In the genomic region with DNA sequence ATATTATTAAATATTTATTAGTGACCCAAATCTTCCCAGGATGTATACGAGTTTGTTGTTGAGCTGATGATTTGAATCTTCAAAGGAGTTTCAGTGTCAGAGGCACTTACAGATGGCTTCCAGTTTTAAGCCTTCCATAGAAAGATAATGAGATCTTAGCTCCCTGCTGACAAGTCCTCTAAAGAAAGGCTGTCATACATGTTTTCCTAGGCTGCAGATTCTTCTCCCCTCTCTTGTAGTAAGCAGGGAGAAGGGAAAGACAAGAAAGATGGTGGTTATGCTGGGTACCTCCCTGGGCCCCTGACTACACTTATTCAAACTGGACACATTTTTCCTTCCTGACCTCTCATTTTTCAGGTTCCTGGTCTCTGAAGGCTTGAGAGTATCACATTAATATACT, we compare ENCODE assay signal across 22 cellular contexts. TPM values are rescaled to one million over a fixed set of nuclear protein-coding genes. Genes with fewer than 3 reads are reported as not detected.
A peak's percentile ranks its signal among the peaks of the same experiment; 100 is the strongest.
DNase-seq lines count a peak whose midpoint lies in the region; FAIRE-seq and TF ChIP-seq lines count a peak whose summit lies in the region.
"Had no signal": no experiment of that assay in that cellular context is flagged by ENCODE, and none has a peak within 500 bp of the region (broad histone marks: within the 10 kb centered on the region; RNA-seq: fewer than 3 reads in every experiment).

No MANE protein-coding gene starts in this region.

- H3K27me3 Mint-ChIP-seq in CD8-positive, alpha-beta memory T cell, result peaks cover 7 to 29% of the 10 kb centered on the region in 2 donors

- no peaks in the 10 kb centered on the region for H3K9me3 ChIP-seq in SK-N-MC (ENCODE audit: low read depth, low read length)
- no peaks in the 10 kb centered on the region for H3K9me3 ChIP-seq in neural cell (ENCODE audit: low read length)
- no peaks in the 10 kb centered on the region for H3K9me3 ChIP-seq in CD8-positive, alpha-beta memory T cell (ENCODE audit: low read length)
- H3K9me3 ChIP-seq: BE2C, Caco-2 had no signal

- FAIRE-seq in D721Med (lab: Jason Lieb, UNC), result peak; percentile 99
- FAIRE-seq: GM12892, HepG2 had no signal

- H3K4me2 ChIP-seq in neural cell (ENCODE audit: low read length), result peak overlapping the region; percentile 4

- H3K36me3 ChIP-seq in SK-N-MC (ENCODE audit: insufficient read depth, low read length) (no peaks in the 10 kb centered on the region), neural cell (ENCODE audit: insufficient read depth, low read length) (no peaks in the 10 kb centered on the region)
- H3K36me3 ChIP-seq in CD8-positive, alpha-beta memory T cell (ENCODE audit: insufficient read depth, low read length), result no peaks in the 10 kb centered on the region
- H3K36me3 ChIP-seq: BE2C had no signal

- TF ChIP-seq EP300 in neural cell (conservative IDR thresholded peaks at IDR 0.05; ENCODE audit: poor library complexity, severe bottlenecking), result peak; percentile 73

- H4K20me1 ChIP-seq in neural cell (ENCODE audit: insufficient read depth), result no peaks in the 10 kb centered on the region

- TF ChIP-seq RAD21 in neural cell (conservative IDR thresholded peaks at IDR 0.05), result no peak

- POLR2A ChIA-PET in CD8-positive, alpha-beta memory T cell (lab: Charles Lee), result no interaction called here

- H3F3A ChIP-seq in neural cell (ENCODE audit: insufficient read depth, low read length, poor library complexity, severe bottlenecking), result no peaks in the 10 kb centered on the region

- H3K27ac Mint-ChIP-seq in CD8-positive, alpha-beta memory T cell, result no peak overlapping the region
- H3K27ac Mint-ChIP-seq: CD4-positive, CD25-positive, alpha-beta regulatory T cell; H9; IgD-negative memory B cell had no signal

- H3K27ac ChIP-seq in SK-N-MC (peak overlapping the region; percentile 72; the same call in 1 of the 2 replicates), neural cell (ENCODE audit: low read length) (peak overlapping the region; percentile 32)
- H3K27ac ChIP-seq in CD8-positive, alpha-beta memory T cell (ENCODE audit: low read depth, low read length), result no peak overlapping the region

- H3K4me1 ChIP-seq in CD8-positive, alpha-beta memory T cell (ENCODE audit: insufficient read depth, low read length), result no peaks in the 10 kb centered on the region
- H3K4me1 ChIP-seq: BE2C, Caco-2 had no signal

- CTCF ChIA-PET in CD8-positive, alpha-beta memory T cell (lab: Charles Lee), result interaction anchor here (0.6 kb wide), 1 partner anchor 455 kb away, joined by 4 read pairs; no protein-coding TSS in a partner anchor

- H3K9me3 Mint-ChIP-seq in CD8-positive, alpha-beta memory T cell, result peaks cover 0 to 2% (median 0%) of the 10 kb centered on the region in 5 donors
- H3K9me3 Mint-ChIP-seq: H9 had no signal

- no peaks in the 10 kb centered on the region for H3K79me2 ChIP-seq in neural cell (replicated peaks; ENCODE audit: insufficient read depth, low read length)

- TF ChIP-seq CTCF in D721Med (IDR thresholded peaks at IDR 0.05; ENCODE audit: insufficient read depth, missing control alignments) (no peak), neural cell (IDR thresholded peaks at IDR 0.05; ENCODE audit: poor library complexity, severe bottlenecking) (no peak)

- no peak overlapping the region for H3K9ac ChIP-seq in SK-N-MC (ENCODE audit: insufficient read length)
- no peak overlapping the region for H3K9ac ChIP-seq in neural cell (ENCODE audit: low read length)

- H3K27me3 ChIP-seq in neural cell (ENCODE audit: insufficient read depth, low read depth, low read length), result no peaks in the 10 kb centered on the region
- H3K27me3 ChIP-seq in CD8-positive, alpha-beta memory T cell (ENCODE audit: insufficient read depth, low read length, poor library complexity, severe bottlenecking), result peaks cover 6% of the 10 kb centered on the region
- H3K27me3 ChIP-seq: BE2C had no signal

- no peak overlapping the region for H2AFZ ChIP-seq in neural cell (ENCODE audit: low read depth, low read length)

- H3K4me1 Mint-ChIP-seq in CD8-positive, alpha-beta memory T cell, result no peaks in the 10 kb centered on the region
- H3K4me1 Mint-ChIP-seq: CD4-positive, CD25-positive, alpha-beta regulatory T cell; IgD-negative memory B cell had no signal

- peak overlapping the region; percentile 54 for H3K4me3 ChIP-seq in SK-N-MC
- H3K4me3 ChIP-seq in neural cell (ENCODE audit: low read length), result peak overlapping the region; percentile 13
- no peak overlapping the region for H3K4me3 ChIP-seq in CD8-positive, alpha-beta memory T cell (ENCODE audit: low read length)

- DNase-seq in D721Med (ENCODE audit: insufficient read length, low spot score), result peak; percentile 42
- peak; percentile 6 for DNase-seq in NCI-H524 treated with DMSO at 0.1 percent for 48 hours (lab: John Stamatoyannopoulos, UW)
- no peak for DNase-seq in SK-N-MC (ENCODE audit: low read depth, low spot score)
- DNase-seq in RKO (ENCODE audit: low spot score), result no peak
- DNase-seq in CD8-positive, alpha-beta memory T cell, result no peak
- no peak for DNase-seq in activated CD8-positive, alpha-beta memory T cell treated with anti-CD3 and anti-CD28 coated beads, Interleukin-2, amount 50 U/mL, for 4 hours
- DNase-seq in activated CD4-positive, CD25-positive, alpha-beta regulatory T cell (lab: John Stamatoyannopoulos, UW), result no peak
- DNase-seq: ACHN; BE2C; C1 segment of cervical spinal cord; Caco-2; CD4-positive, CD25-positive, alpha-beta regulatory T cell; DMS153; DMS79; GDM1; GOT3; H9 had no signal

- H3K9me2 ChIP-seq in neural cell (ENCODE audit: insufficient read depth, low read length), result no peaks in the 10 kb centered on the region

- no peak overlapping the region for H3K4me3 Mint-ChIP-seq in CD8-positive, alpha-beta memory T cell
- H3K4me3 Mint-ChIP-seq: CD4-positive, CD25-positive, alpha-beta regulatory T cell; H9; IgD-negative memory B cell had no signal

- H3K36me3 Mint-ChIP-seq in CD8-positive, alpha-beta memory T cell, result no peaks in the 10 kb centered on the region
- H3K36me3 Mint-ChIP-seq: CD4-positive, CD25-positive, alpha-beta regulatory T cell; IgD-negative memory B cell had no signal

TF ChIP-seq in neural cell, 6 proteins besides CTCF, POLR2A, EP300 and RAD21:
- TF ChIP-seq TAF1 (IDR thresholded peaks at IDR 0.05; ENCODE audit: low read depth) (no peak), REST (IDR thresholded peaks at IDR 0.05; ENCODE audit: borderline replicate concordance) (peak; percentile 59), SMC3 (conservative IDR thresholded peaks at IDR 0.05; ENCODE audit: poor library complexity) (no peak), POLR2AphosphoS5 (IDR thresholded peaks at IDR 0.05) (peak; percentile 62), MXI1 (conservative IDR thresholded peaks at IDR 0.05; ENCODE audit: poor library complexity, severe bottlenecking) (no peak)

RNA-seq across cellular contexts. Expression of gene GAREM1, which starts 8.1 kb away (rescaled TPM):
- 1.3 and 3.5 TPM in 2 replicates for polyA plus RNA-seq in neural cell
- polyA minus RNA-seq in neural cell, result 6.6 and 8.2 TPM in 2 replicates
- total RNA-seq in CD8-positive, alpha-beta memory T cell, result not detected
- not detected for polyA plus RNA-seq in CD8-positive, alpha-beta memory T cell
- total RNA-seq: A172 had no signal
- polyA plus RNA-seq: IgD-negative memory B cell had no signal

Comparison
In these comparisons a context has a peak if more than half of its experiments do, and no peak if none do; other contexts are left out.
1. DNase-seq: peak in D721Med (single experiment) and NCI-H524 treated with DMSO at 0.1 percent for 48 hours (single experiment); none in SK-N-MC (single experiment), RKO (single experiment), CD8-positive, alpha-beta memory T cell (0 of 5), activated CD8-positive, alpha-beta memory T cell treated with anti-CD3 and anti-CD28 coated beads, Interleukin-2, amount 50 U/mL, for 4 hours (single experiment) and activated CD4-positive, CD25-positive, alpha-beta regulatory T cell (0 of 4).